ENCODE assay signal across 21 cellular contexts in genomic region chr16:51095890-51096626, GRCh38. TPM values are rescaled to one million over a fixed set of nuclear protein-coding genes. Genes with fewer than 3 reads are reported as not detected.
"Had no signal": no experiment of that assay in that cellular context is flagged by ENCODE, and none has a peak within 500 bp of the region (broad histone marks: within the 10 kb centered on the region; RNA-seq: fewer than 3 reads in every experiment).

No MANE protein-coding gene starts in this region.

- H3K4me3 Mint-ChIP-seq: activated T-cell treated with anti-CD3 and anti-CD28 coated beads, Interleukin-2, amount 50 U/mL, for 24 hours; activated T-helper 17 cell treated with anti-CD3 and anti-CD28 coated beads, Interleukin-2, amount 50 U/mL, for 72 hours; central memory CD8-positive, alpha-beta T cell; endodermal cell; naive B cell; WTC11 had no signal

- H3K27me3 ChIP-seq: ascending aorta, colonic mucosa, upper lobe of left lung had no signal

- ATAC-seq: activated naive CD4-positive, alpha-beta T cell treated with anti-CD3 and anti-CD28 coated beads, Interleukin-2, amount 50 U/mL, for 72 hours; activated T-helper 17 cell treated with anti-CD3 and anti-CD28 coated beads, Interleukin-2, amount 50 U/mL, for 72 hours; heart right ventricle; left colon had no signal

- H3K4me3 ChIP-seq: ascending aorta, colonic mucosa, heart right ventricle, lung, upper lobe of left lung had no signal

- H3K4me1 Mint-ChIP-seq: activated T-helper 17 cell treated with anti-CD3 and anti-CD28 coated beads, Interleukin-2, amount 50 U/mL, for 72 hours; central memory CD8-positive, alpha-beta T cell; naive B cell had no signal

- H3K9me3 ChIP-seq: ascending aorta, colonic mucosa, upper lobe of left lung had no signal

- H3K4me1 ChIP-seq: ascending aorta, colonic mucosa, heart right ventricle, upper lobe of left lung had no signal

- H3K9me3 Mint-ChIP-seq: activated T-cell treated with anti-CD3 and anti-CD28 coated beads, Interleukin-2, amount 50 U/mL, for 24 hours had no signal

- H3K27ac Mint-ChIP-seq: activated naive CD4-positive, alpha-beta T cell treated with anti-CD3 and anti-CD28 coated beads, Interleukin-2, amount 50 U/mL, for 72 hours; activated T-cell treated with anti-CD3 and anti-CD28 coated beads, Interleukin-2, amount 50 U/mL, for 24 hours; activated T-helper 17 cell treated with anti-CD3 and anti-CD28 coated beads, Interleukin-2, amount 50 U/mL, for 72 hours; endodermal cell; naive B cell; progenitor cell of endocrine pancreas; WTC11 had no signal

- H3K36me3 Mint-ChIP-seq: activated naive CD4-positive, alpha-beta T cell treated with anti-CD3 and anti-CD28 coated beads, Interleukin-2, amount 50 U/mL, for 72 hours; naive B cell; WTC11 had no signal

- H3K36me3 ChIP-seq: ascending aorta, colonic mucosa, heart right ventricle, upper lobe of left lung had no signal

- H3K27me3 Mint-ChIP-seq: central memory CD8-positive, alpha-beta T cell had no signal

- H3K27ac ChIP-seq: ascending aorta, colonic mucosa, heart right ventricle, upper lobe of left lung had no signal

- DNase-seq: activated CD4-positive, alpha-beta T cell treated with anti-CD3 and anti-CD28 coated beads, Interleukin-2, amount 50 U/mL, for 4 hours; activated CD8-positive, alpha-beta memory T cell treated with anti-CD3 and anti-CD28 coated beads for 24 hours; activated CD8-positive, alpha-beta memory T cell treated with anti-CD3 and anti-CD28 coated beads, Interleukin-2, amount 50 U/mL, for 4 hours; activated T-cell treated with anti-CD3 and anti-CD28 coated beads, Interleukin-2, amount 50 U/mL, for 24 hours; colonic mucosa; endodermal cell; heart right ventricle; left colon; naive B cell; stimulated activated CD4-positive, alpha-beta T cell treated with anti-CD3 and anti-CD28 coated beads, Interleukin-4, amount 100 ng/mL, for 24 hours; stimulated activated naive CD4-positive, alpha-beta T cell treated with Interleukin-2 at 50 U/mL for 16 hours; T1000; upper lobe of left lung had no signal

RNA-seq across cellular contexts. Expression of gene SALL1, which starts 55.0 kb away (rescaled TPM):
- total RNA-seq: activated naive CD4-positive, alpha-beta T cell treated with anti-CD3 and anti-CD28 coated beads, Interleukin-2, amount 50 U/mL, for 72 hours; activated T-helper 17 cell treated with anti-CD3 and anti-CD28 coated beads, Interleukin-2, amount 50 U/mL, for 72 hours; ascending aorta; T-helper 1 cell treated with Interleukin-12 subunit alpha and Interleukin-12 subunit beta and Interleukin-4 antibody, amounts not matched to agents 30 ng/mL and 1 ng/mL, for 36 hours had no signal
- polyA plus RNA-seq: lung had no signal
